ENCODE assay signal across 30 cellular contexts in the genomic region with DNA sequence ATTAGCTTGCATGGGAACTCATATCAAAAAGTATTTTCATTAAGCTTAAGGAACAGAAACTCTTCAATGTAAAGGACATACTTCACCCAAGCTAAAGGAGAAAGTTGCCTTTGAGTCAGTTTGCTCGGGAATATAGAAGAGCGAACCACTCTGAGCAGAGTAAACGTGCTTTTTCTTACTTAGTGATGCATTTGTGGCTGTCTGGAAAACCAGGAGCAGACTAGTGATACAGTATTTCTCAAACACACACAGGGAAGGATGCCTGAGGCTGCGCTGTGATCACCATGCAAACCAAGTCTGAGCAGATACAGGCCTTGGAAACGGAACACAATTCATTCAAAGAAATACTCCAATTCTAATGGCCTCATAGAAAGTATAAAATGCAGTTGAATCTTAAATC.
DNase-seq lines count a peak whose midpoint lies in the region; ATAC-seq and TF ChIP-seq lines count a peak whose summit lies in the region.
"Had no signal": no experiment of that assay in that cellular context is flagged by ENCODE, and none has a peak within 500 bp of the region (broad histone marks: within the 10 kb centered on the region; RNA-seq: fewer than 3 reads in every experiment).

No MANE protein-coding gene starts in this region.

- no CpG with 5 or more reads among the region's 5 CpGs for WGBS in IMR-90 (ENCODE audit: extremely low coverage in 2 of 2, insufficient read length in 1 of 2), 2 experiments

- no peak overlapping the region for H3K4ac ChIP-seq in IMR-90 (ENCODE audit: low read depth, low read length)

- no peak overlapping the region for H3K18ac ChIP-seq in IMR-90 (ENCODE audit: low read depth, low read length)

- H2BK120ac ChIP-seq in IMR-90 (ENCODE audit: low read depth, low read length): peak overlapping the region; percentile 3; the same call in 1 of the 2 replicates

- H3K36me3 ChIP-seq in IMR-90 (ENCODE audit: control insufficient read depth, insufficient read depth, low read length): no peaks in the 10 kb centered on the region
- H3K36me3 ChIP-seq: HAP-1, upper lobe of left lung had no signal

- H3K9me1 ChIP-seq in IMR-90 (ENCODE audit: insufficient read depth, low read length): no peaks in the 10 kb centered on the region

- no peak for TF ChIP-seq POLR2A in IMR-90 (IDR thresholded peaks at IDR 0.05; ENCODE audit: low read depth, low read length)

- H3K23ac ChIP-seq in IMR-90 (ENCODE audit: low read depth, low read length): no peak overlapping the region

- no peak overlapping the region for H4K91ac ChIP-seq in IMR-90 (ENCODE audit: insufficient read depth, low read depth, low read length)

- no peak overlapping the region for H3K4me3 ChIP-seq in IMR-90 (ENCODE audit: insufficient read depth, low read depth, low read length)
- H3K4me3 ChIP-seq in fibroblast of pulmonary artery (replicated peaks; ENCODE audit: low read depth, low read length): no peak overlapping the region
- H3K4me3 ChIP-seq: body of pancreas, HAP-1, upper lobe of left lung had no signal

- H3K27ac ChIP-seq in IMR-90 (ENCODE audit: insufficient read depth, low read length): no peak overlapping the region
- H3K27ac ChIP-seq: body of pancreas, upper lobe of left lung had no signal

- no peak overlapping the region for H2AK9ac ChIP-seq in IMR-90 (replicated peaks; ENCODE audit: low read depth, low read length, poor library complexity)

- peak; percentile 35 for ATAC-seq in IMR-90 (ENCODE audit: low read depth)
- ATAC-seq: body of pancreas; Right ventricle myocardium inferior; sciatic nerve; stimulated activated memory B cell treated with anti-CD40 and anti-IgM and Interleukin-4, amounts not matched to agents 10 μg/mL and 1 μg/mL and 100 μg/mL, for 72 hours had no signal

- no peak overlapping the region for H2BK15ac ChIP-seq in IMR-90 (ENCODE audit: low read depth, low read length)

- H3K4me1 ChIP-seq in IMR-90 (ENCODE audit: control insufficient read depth, insufficient read depth, low read length): no peaks in the 10 kb centered on the region
- H3K4me1 ChIP-seq: body of pancreas, HAP-1, upper lobe of left lung had no signal

- H4K5ac ChIP-seq in IMR-90 (ENCODE audit: low read depth, low read length): no peak overlapping the region

- no peaks in the 10 kb centered on the region for H4K20me1 ChIP-seq in IMR-90 (ENCODE audit: insufficient read depth, low read length)

- H3K56ac ChIP-seq in IMR-90 (ENCODE audit: extremely low read depth, insufficient read depth, low read length): no peak overlapping the region

- TF ChIP-seq CTCF in IMR-90 (conservative IDR thresholded peaks at IDR 0.05; ENCODE audit: low read depth, low read length) (no peak), fibroblast of pulmonary artery (IDR thresholded peaks at IDR 0.05; ENCODE audit: low read length, missing control alignments) (no peak)

- no TSS peak for BruUV-seq in IMR-90 (replicated peaks; lab: Mats Ljungman, UMichigan)

- H2AFZ ChIP-seq in IMR-90 (replicated peaks; ENCODE audit: low read length, poor library complexity): peak overlapping the region; percentile 17

- DNase-seq in Ammon's horn (ENCODE audit: low spot score) (peak; percentile 22), IMR-90 (peak; percentile 57), astrocyte of the hippocampus (ENCODE audit: low read depth, low spot score) (peak; percentile 57), fibroblast of pulmonary artery (ENCODE audit: low read depth) (peak; percentile 6), DMS153 treated with DMSO at 0.1 percent for 48 hours (lab: John Stamatoyannopoulos, UW; ENCODE audit: unreplicated experiment) (no peak), activated gamma-delta T cell (lab: John Stamatoyannopoulos, UW) (no peak)
- no peak for DNase-seq in activated T-cell treated with anti-CD3 and anti-CD28 coated beads, Interleukin-2, amount 50 U/mL, for 1 hour
- DNase-seq in stimulated activated CD4-positive, alpha-beta T cell treated with anti-CD3 and anti-CD28 coated beads, Interleukin-12 subunit alpha, Interleukin-12 subunit beta, amount 100 ng/mL, for 4 hours: no peak
- DNase-seq: activated B cell treated with CpG ODN at 0.5 μM for 24 hours; activated CD8-positive, alpha-beta memory T cell treated with anti-CD3 and anti-CD28 coated beads, Interleukin-2, amount 50 U/mL, for 48 hours; activated naive CD8-positive, alpha-beta T cell treated with anti-CD3 and anti-CD28 coated beads for 36 hours; body of pancreas; C1 segment of cervical spinal cord; COR-L47; DMS79; foreskin melanocyte; KBM-7; MM.1S; NCI-H1417; NCI-H2081 treated with DMSO at 0.1 percent for 48 hours; NCI-H510A; posterior cingulate gyrus; stimulated activated CD4-positive, alpha-beta T cell treated with anti-CD3 and anti-CD28 coated beads, Interleukin-4, amount 100 ng/mL, for 4 hours; substantia nigra; T-helper 9 cell; upper lobe of left lung had no signal

- in situ Hi-C loops in IMR-90 (cut with MboI; ENCODE audit: low sequenced_read_pairs): no loop called here

- H2BK20ac ChIP-seq in IMR-90 (ENCODE audit: low read depth, low read length): no peak overlapping the region

- POLR2A ChIA-PET in IMR-90 (lab: Charles Lee; ENCODE audit: unreplicated experiment): no interaction called here

- H3K9ac ChIP-seq in IMR-90 (ENCODE audit: low read depth, low read length): no peak overlapping the region

- no peak overlapping the region; a peak in 1 of 4 replicates for H4K8ac ChIP-seq in IMR-90 (ENCODE audit: low read depth in 2 of 2, low read length in 2 of 2)

- no peak overlapping the region for H3K14ac ChIP-seq in IMR-90 (replicated peaks; ENCODE audit: low read depth, low read length)

- H3K4me2 ChIP-seq in IMR-90 (ENCODE audit: low read depth, low read length): no peak overlapping the region

- H2BK5ac ChIP-seq in IMR-90 (ENCODE audit: low read depth, low read length, poor library complexity, severe bottlenecking): no peak overlapping the region

- H3K9me3 ChIP-seq in IMR-90 (ENCODE audit: control insufficient read depth, insufficient read depth, low read length): no peaks in the 10 kb centered on the region
- H3K9me3 ChIP-seq: body of pancreas, HAP-1 had no signal

- no peaks in the 10 kb centered on the region for H3K79me1 ChIP-seq in IMR-90 (ENCODE audit: low read depth in 1 of 2, low read length in 2 of 2)

- H2AK5ac ChIP-seq in IMR-90 (ENCODE audit: low read depth, low read length): no peak overlapping the region

- dilution Hi-C loops in IMR-90 (cut with HindIII; ENCODE audit: low sequenced_read_pairs, unreplicated experiment): no loop called here

- H3K27me3 ChIP-seq in IMR-90 (ENCODE audit: control insufficient read depth, insufficient read depth, low read length): no peaks in the 10 kb centered on the region
- H3K27me3 ChIP-seq: body of pancreas, upper lobe of left lung had no signal

- intact Hi-C loops in IMR-90 (cut with micrococcal nuclease): no loop called here

- TF ChIP-seq RAD21 in IMR-90 (IDR thresholded peaks at IDR 0.05; ENCODE audit: low read length): no peak

- CTCF ChIA-PET in IMR-90 (lab: Yijun Ruan, JAX): interaction anchor here (1.1 kb wide), 1 partner anchor 10 kb away, joined by 12 read pairs; no protein-coding TSS in a partner anchor

TF ChIP-seq in IMR-90, 13 proteins besides CTCF, POLR2A, EP300 and RAD21:
- TF ChIP-seq NFE2L2 (IDR thresholded peaks at IDR 0.05; ENCODE audit: low read depth, low read length) (no peak), MXI1 (IDR thresholded peaks at IDR 0.05; ENCODE audit: borderline replicate concordance, low read depth, low read length) (no peak), RFX5 (IDR thresholded peaks at IDR 0.05; ENCODE audit: low read depth, low read length) (no peak), CEBPB (IDR thresholded peaks at IDR 0.05; ENCODE audit: low read depth, low read length) (no peak), BHLHE40 (IDR thresholded peaks at IDR 0.05; ENCODE audit: low read depth, low read length) (no peak), FOS (IDR thresholded peaks at IDR 0.05; ENCODE audit: low read depth, low read length) (no peak), RCOR1 (IDR thresholded peaks at IDR 0.05; ENCODE audit: insufficient replicate concordance, low read length) (no peak), MAZ (IDR thresholded peaks at IDR 0.05; ENCODE audit: borderline replicate concordance, low read depth, low read length) (no peak), CHD1 (IDR thresholded peaks at IDR 0.05; ENCODE audit: low read depth, low read length) (no peak), SMC3 (IDR thresholded peaks at IDR 0.05; ENCODE audit: low read depth, low read length) (no peak), MAFK (IDR thresholded peaks at IDR 0.05; ENCODE audit: low read depth, low read length) (no peak)
- TF ChIP-seq, protein P1, sequence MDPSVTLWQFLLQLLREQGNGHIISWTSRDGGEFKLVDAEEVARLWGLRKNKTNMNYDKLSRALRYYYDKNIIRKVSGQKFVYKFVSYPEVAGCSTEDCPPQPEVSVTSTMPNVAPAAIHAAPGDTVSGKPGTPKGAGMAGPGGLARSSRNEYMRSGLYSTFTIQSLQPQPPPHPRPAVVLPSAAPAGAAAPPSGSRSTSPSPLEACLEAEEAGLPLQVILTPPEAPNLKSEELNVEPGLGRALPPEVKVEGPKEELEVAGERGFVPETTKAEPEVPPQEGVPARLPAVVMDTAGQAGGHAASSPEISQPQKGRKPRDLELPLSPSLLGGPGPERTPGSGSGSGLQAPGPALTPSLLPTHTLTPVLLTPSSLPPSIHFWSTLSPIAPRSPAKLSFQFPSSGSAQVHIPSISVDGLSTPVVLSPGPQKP (IDR thresholded peaks at IDR 0.05; ENCODE audit: borderline replicate concordance, low read depth, low read length): no peak
- TF ChIP-seq, protein P2, sequence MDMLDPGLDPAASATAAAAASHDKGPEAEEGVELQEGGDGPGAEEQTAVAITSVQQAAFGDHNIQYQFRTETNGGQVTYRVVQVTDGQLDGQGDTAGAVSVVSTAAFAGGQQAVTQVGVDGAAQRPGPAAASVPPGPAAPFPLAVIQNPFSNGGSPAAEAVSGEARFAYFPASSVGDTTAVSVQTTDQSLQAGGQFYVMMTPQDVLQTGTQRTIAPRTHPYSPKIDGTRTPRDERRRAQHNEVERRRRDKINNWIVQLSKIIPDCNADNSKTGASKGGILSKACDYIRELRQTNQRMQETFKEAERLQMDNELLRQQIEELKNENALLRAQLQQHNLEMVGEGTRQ (IDR thresholded peaks at IDR 0.05; ENCODE audit: low read depth, low read length): no peak

Comparison
In these comparisons a context has a peak if more than half of its experiments do, and no peak if none do; other contexts are left out.
1. DNase-seq: peak in Ammon's horn (single experiment), IMR-90 (single experiment), astrocyte of the hippocampus (single experiment) and fibroblast of pulmonary artery (single experiment); none in DMS153 treated with DMSO at 0.1 percent for 48 hours (single experiment), activated T-cell treated with anti-CD3 and anti-CD28 coated beads, Interleukin-2, amount 50 U/mL, for 1 hour (single experiment), stimulated activated CD4-positive, alpha-beta T cell treated with anti-CD3 and anti-CD28 coated beads, Interleukin-12 subunit alpha, Interleukin-12 subunit beta, amount 100 ng/mL, for 4 hours (single experiment) and activated gamma-delta T cell (single experiment).